8 cellular contexts compared by ENCODE assay signal in the genomic region with DNA sequence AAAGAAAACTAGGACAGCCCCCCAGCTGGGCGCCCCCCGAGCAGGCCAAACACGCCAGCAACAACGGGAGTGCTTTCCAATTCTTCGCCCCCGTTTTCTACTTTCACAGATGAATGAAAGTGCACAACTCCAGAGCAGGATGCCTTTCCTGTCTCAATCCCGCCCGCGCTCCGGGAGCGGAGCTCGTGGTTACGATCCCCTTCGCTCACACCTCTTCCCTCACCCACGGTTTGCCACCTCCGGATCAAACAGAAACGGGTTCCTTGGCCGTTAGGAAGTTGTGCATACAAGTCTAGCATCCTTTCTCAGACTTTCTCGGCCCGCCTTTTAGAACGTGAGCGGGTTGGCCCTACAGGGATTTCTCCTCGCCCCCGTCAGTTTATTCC. TPM values are rescaled to one million over a fixed set of nuclear protein-coding genes. Genes with fewer than 3 reads are reported as not detected.
DNase-seq lines count a peak whose midpoint lies in the region; ATAC-seq and TF ChIP-seq lines count a peak whose summit lies in the region.

No MANE protein-coding gene starts in this region.

- TF ChIP-seq EP300 in gastroesophageal sphincter (IDR thresholded peaks at IDR 0.05) = no peak

- WGBS in gastroesophageal sphincter (ENCODE audit: low coverage in 1 of 2), 2 donors = 0 to 1% methylated on average over 23 of the region's 24 CpGs

- CTCF ChIA-PET in activated CD4-positive, alpha-beta memory T cell treated with anti-CD3 and anti-CD28 coated beads for 36 hours (lab: Charles Lee) = no interaction called here

- H3K27ac ChIP-seq in gastroesophageal sphincter (peak overlapping the region; percentile 65 to 91 (median 86)), parathyroid adenoma (peak overlapping the region; percentile 87)

- H3K27me3 ChIP-seq in gastroesophageal sphincter (no peaks in the 10 kb centered on the region), parathyroid adenoma (ENCODE audit: control insufficient read depth, insufficient read depth, low read length) (no peaks in the 10 kb centered on the region)

- H3K4me1 Mint-ChIP-seq in activated CD4-positive, alpha-beta memory T cell treated with anti-CD3 and anti-CD28 coated beads for 36 hours (ENCODE audit: low read depth) = peaks cover 44% of the 10 kb centered on the region
- H3K4me1 Mint-ChIP-seq in CD14-positive monocyte = peaks cover 36% of the 10 kb centered on the region

- POLR2A ChIA-PET in activated CD4-positive, alpha-beta memory T cell treated with anti-CD3 and anti-CD28 coated beads for 36 hours (lab: Charles Lee) = interaction anchor here (0.8 to 4.7 kb wide), 5 partner anchors 25 to 522 kb away, joined by 3 to 39 read pairs (median 8); partner anchors contain the start of genes SMG8 and TRIM37

- no peak overlapping the region for H3K4me3 Mint-ChIP-seq in activated CD4-positive, alpha-beta memory T cell treated with anti-CD3 and anti-CD28 coated beads for 36 hours
- H3K4me3 Mint-ChIP-seq in CD14-positive monocyte = no peak overlapping the region

- H3K36me3 ChIP-seq in gastroesophageal sphincter (no peaks in the 10 kb centered on the region), parathyroid adenoma (ENCODE audit: control insufficient read depth, insufficient read depth, low read length) (no peaks in the 10 kb centered on the region)

- H3K27ac Mint-ChIP-seq in activated CD4-positive, alpha-beta memory T cell treated with anti-CD3 and anti-CD28 coated beads for 36 hours = no peak overlapping the region
- no peak overlapping the region for H3K27ac Mint-ChIP-seq in CD14-positive monocyte

- peaks cover 7 to 46% (median 9%) of the 10 kb centered on the region in 3 donors for H3K4me1 ChIP-seq in gastroesophageal sphincter
- no peaks in the 10 kb centered on the region for H3K4me1 ChIP-seq in parathyroid adenoma

- peak overlapping the region; percentile 85 for H2AFZ ChIP-seq in parathyroid adenoma

- H3K4me3 ChIP-seq in NB4 (ENCODE audit: low read depth, low read length) = peak overlapping the region; percentile 88
- H3K4me3 ChIP-seq in gastroesophageal sphincter = peak overlapping the region; percentile 62 to 65
- H3K4me3 ChIP-seq in parathyroid adenoma (ENCODE audit: low read depth, low read length) = peak overlapping the region; percentile 87

- H3K9me3 ChIP-seq in gastroesophageal sphincter = no peaks in the 10 kb centered on the region
- no peaks in the 10 kb centered on the region for H3K9me3 ChIP-seq in parathyroid adenoma (ENCODE audit: control insufficient read depth, low read length)

- H3K36me3 Mint-ChIP-seq in activated CD4-positive, alpha-beta memory T cell treated with anti-CD3 and anti-CD28 coated beads for 36 hours = peaks cover 6% of the 10 kb centered on the region
- H3K36me3 Mint-ChIP-seq in CD14-positive monocyte = peaks cover 0 to 3% of the 10 kb centered on the region in 2 donors

- H3K9me3 Mint-ChIP-seq in activated CD4-positive, alpha-beta memory T cell treated with anti-CD3 and anti-CD28 coated beads for 36 hours = no peaks in the 10 kb centered on the region
- no peaks in the 10 kb centered on the region for H3K9me3 Mint-ChIP-seq in CD14-positive monocyte

- DNase-seq in NCI-H2107 (lab: John Stamatoyannopoulos, UW) (peak; percentile 25), NCI-H2107 treated with DMSO at 0.1 percent for 48 hours (lab: John Stamatoyannopoulos, UW; ENCODE audit: unreplicated experiment) (no peak), NB4 (ENCODE audit: low read depth) (peak; percentile 64), NCI-H1048 (lab: John Stamatoyannopoulos, UW) (no peak), CD14-positive monocyte (ENCODE audit: low spot score) (no peak)
- DNase-seq in activated CD4-positive, alpha-beta memory T cell treated with anti-CD3 and anti-CD28 coated beads for 36 hours = peak; percentile 65

- peak overlapping the region; percentile 63 for H3K4me2 ChIP-seq in parathyroid adenoma (ENCODE audit: low read length)

- no peaks in the 10 kb centered on the region for H3K27me3 Mint-ChIP-seq in activated CD4-positive, alpha-beta memory T cell treated with anti-CD3 and anti-CD28 coated beads for 36 hours
- no peaks in the 10 kb centered on the region for H3K27me3 Mint-ChIP-seq in CD14-positive monocyte (ENCODE audit: low read depth in 3 of 3)

- intact Hi-C loops in activated CD4-positive, alpha-beta memory T cell treated with anti-CD3 and anti-CD28 coated beads for 36 hours (cut with micrococcal nuclease) = loop anchor here (2.0 kb wide), 3 partner anchors 56 to 1148 kb away; partner anchors contain the start of genes GDPD1, SMG8 and SRSF1
- intact Hi-C loops in CD14-positive monocyte (cut with micrococcal nuclease) = loop anchor here (2.0 to 10.0 kb wide), 2 partner anchors 48 to 60 kb away; partner anchors contain the start of genes TRIM37 (in 2 of the 2) and SMG8 (in 1 of the 2)

- ATAC-seq in gastroesophageal sphincter = no peak

- TF ChIP-seq CTCF in NB4 (IDR thresholded peaks at IDR 0.05; ENCODE audit: low read depth, low read length) = no peak
- TF ChIP-seq CTCF in gastroesophageal sphincter (IDR thresholded peaks at IDR 0.05) = no peak
- no peak for TF ChIP-seq CTCF in parathyroid adenoma (IDR thresholded peaks at IDR 0.05)
- TF ChIP-seq CTCF in CD14-positive monocyte (IDR thresholded peaks at IDR 0.05) = no peak

- no peak for TF ChIP-seq POLR2A in NB4 (IDR thresholded peaks at IDR 0.05; ENCODE audit: extremely low read depth, insufficient read length)
- no peak for TF ChIP-seq POLR2A in gastroesophageal sphincter (IDR thresholded peaks at IDR 0.05)

- H3K79me2 ChIP-seq in parathyroid adenoma = peaks cover 4% of the 10 kb centered on the region

- H3K9ac ChIP-seq in parathyroid adenoma = peak overlapping the region; percentile 28

RNA-seq across cellular contexts. Expression of gene SKA2, which starts 0.7 kb away (rescaled TPM):
- 10 to 100 TPM; 83.5 to 83.9 TPM for total RNA-seq in activated CD4-positive, alpha-beta memory T cell treated with anti-CD3 and anti-CD28 coated beads for 36 hours
- 10 to 100 TPM; 40.8 to 73.0 (median 47.3) TPM for total RNA-seq in gastroesophageal sphincter
- polyA plus RNA-seq in CD14-positive monocyte = 10 to 100 TPM; 19.2 to 20.4 TPM

RNA-seq across cellular contexts. Expression of gene PRR11, which starts 1.2 kb away (rescaled TPM):
- 10 to 100 TPM; 67.3 to 70.2 TPM for total RNA-seq in activated CD4-positive, alpha-beta memory T cell treated with anti-CD3 and anti-CD28 coated beads for 36 hours
- 1 to 10 TPM in 3 of 4 donors, not detected in 1; 1.5 to 3.3 (median 1.7) TPM for total RNA-seq in gastroesophageal sphincter
- 1 to 10 TPM; 1.1 to 1.7 TPM for polyA plus RNA-seq in CD14-positive monocyte

RNA-seq across cellular contexts. Expression of gene TRIM37, which starts 47.6 kb away (rescaled TPM):
- 10 to 100 TPM; 21.4 to 27.3 TPM for total RNA-seq in activated CD4-positive, alpha-beta memory T cell treated with anti-CD3 and anti-CD28 coated beads for 36 hours
- total RNA-seq in gastroesophageal sphincter = 10 to 100 TPM; 27.6 to 30.7 (median 28.6) TPM
- 1 to 10 TPM; 2.7 to 5.3 TPM for polyA plus RNA-seq in CD14-positive monocyte

RNA-seq across cellular contexts. Expression of gene SMG8, which starts 55.5 kb away (rescaled TPM):
- total RNA-seq in activated CD4-positive, alpha-beta memory T cell treated with anti-CD3 and anti-CD28 coated beads for 36 hours = 10 to 100 TPM; 15.3 to 15.8 TPM
- total RNA-seq in gastroesophageal sphincter = 10 to 100 TPM; 10.6 to 13.5 (median 10.6) TPM
- 1 to 10 TPM; 5.2 to 6.6 TPM for polyA plus RNA-seq in CD14-positive monocyte

Comparison
In these comparisons a context has a peak if more than half of its experiments do, and no peak if none do; other contexts are left out.
1. DNase-seq: peak in NCI-H2107 (single experiment), NB4 (single experiment) and activated CD4-positive, alpha-beta memory T cell treated with anti-CD3 and anti-CD28 coated beads for 36 hours (single experiment); none in NCI-H2107 treated with DMSO at 0.1 percent for 48 hours (single experiment), NCI-H1048 (single experiment) and CD14-positive monocyte (single experiment).
2. RNA of gene PRR11, which starts 1.2 kb away (total RNA-seq): 67.3 to 70.2 TPM in activated CD4-positive, alpha-beta memory T cell treated with anti-CD3 and anti-CD28 coated beads for 36 hours; 1.5 to 3.3 TPM in gastroesophageal sphincter; every median in the first group is over 10 times any median in the second.
3. Peak in every context shown above with its lines, with median percentiles within 50 percentile points of each other: H3K4me3 ChIP-seq.